8 cellular contexts compared by ENCODE assay signal in the genomic region with DNA sequence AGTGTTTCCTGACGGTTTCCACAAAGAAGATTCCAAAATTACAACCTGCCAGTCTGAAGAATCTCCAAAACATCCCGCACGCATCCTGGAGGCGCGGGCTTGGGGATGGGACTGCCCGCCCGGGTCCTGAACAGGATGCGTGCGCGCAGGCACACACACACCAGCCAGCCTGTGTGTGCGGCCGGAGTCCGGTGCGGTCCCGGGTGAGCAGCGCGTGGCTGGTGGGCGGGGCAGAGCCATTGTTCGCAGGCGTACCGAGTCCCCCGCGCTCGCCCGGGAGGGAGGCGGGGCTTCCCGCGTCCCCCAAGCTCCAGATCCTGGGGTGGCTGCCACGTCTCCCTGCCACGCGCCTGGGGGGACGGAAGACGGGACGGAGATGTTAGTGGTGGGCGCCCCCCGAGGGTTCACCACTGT. TPM values are rescaled to one million over a fixed set of nuclear protein-coding genes. Genes with fewer than 3 reads are reported as not detected.
DNase-seq lines count a peak whose midpoint lies in the region; ATAC-seq and TF ChIP-seq lines count a peak whose summit lies in the region.

No MANE protein-coding gene starts in this region.

- no peak for TF ChIP-seq CTCF in AG10803 (conservative IDR thresholded peaks at IDR 0.05; ENCODE audit: low read length)

- H3K9me3 ChIP-seq in esophagus (ENCODE audit: control insufficient read depth in 2 of 2, insufficient read depth in 1 of 2, low read depth in 1 of 2, low read length in 1 of 2), result no peaks in the 10 kb centered on the region
- H3K9me3 ChIP-seq in muscle layer of colon (ENCODE audit: low read length), result no peaks in the 10 kb centered on the region

- H3K36me3 ChIP-seq in esophagus (ENCODE audit: control insufficient read depth in 2 of 2, insufficient read depth in 2 of 2, low read length in 1 of 2) (peaks cover 0 to 9% of the 10 kb centered on the region in 2 donors), muscle layer of colon (ENCODE audit: insufficient read depth, low read length) (no peaks in the 10 kb centered on the region)

- H3K27me3 ChIP-seq in esophagus (ENCODE audit: control insufficient read depth in 1 of 2, insufficient read depth in 2 of 2, low read length in 2 of 2) (no peaks in the 10 kb centered on the region), muscle layer of colon (ENCODE audit: control insufficient read depth in 1 of 2, insufficient read depth in 2 of 2, low read length in 2 of 2) (peaks cover 19 to 28% of the 10 kb centered on the region in 2 donors)

- ATAC-seq in GM18870 (IDR thresholded peaks at IDR 0.05; ENCODE audit: unreplicated experiment) (peak; percentile 11), HG03135 (IDR thresholded peaks at IDR 0.05; ENCODE audit: unreplicated experiment) (peak; percentile 45)

- H3K4me3 ChIP-seq in AG10803 (ENCODE audit: low read length), result peak overlapping the region; percentile 77
- H3K4me3 ChIP-seq in esophagus (ENCODE audit: low read depth in 1 of 2, low read length in 2 of 2), result peak overlapping the region; percentile 64 to 83
- peak overlapping the region; percentile 47 to 60 for H3K4me3 ChIP-seq in muscle layer of colon (ENCODE audit: low read depth in 1 of 2, low read length in 2 of 2)

- DNase-seq in AG10803 (ENCODE audit: low read depth), result peak; percentile 71
- DNase-seq in NCI-H69 (lab: John Stamatoyannopoulos, UW), result peak; percentile 72
- DNase-seq in activated T-cell treated with anti-CD3 and anti-CD28 coated beads for 24 hours (ENCODE audit: low read depth), result peak; percentile 48
- DNase-seq in stimulated activated CD8-positive, alpha-beta memory T cell treated with anti-CD3 and anti-CD28 coated beads, Interleukin-7, amount 100 ng/mL, for 4 hours (ENCODE audit: low read depth in 2 of 2), result peak; percentile 38 to 69

- no peak overlapping the region for H3K9ac ChIP-seq in muscle layer of colon (ENCODE audit: low read length)

- H3K4me1 ChIP-seq in esophagus (ENCODE audit: control insufficient read depth in 2 of 2, insufficient read depth in 2 of 2, low read length in 1 of 2) (peaks cover 2 to 13% of the 10 kb centered on the region in 2 donors), muscle layer of colon (ENCODE audit: insufficient read depth, low read length) (peaks cover 5% of the 10 kb centered on the region)

- WGBS in esophagus, 2 donors, result 1 to 2% methylated on average over 36 of the region's 36 CpGs

- H3K27ac ChIP-seq in esophagus (ENCODE audit: low read depth in 2 of 2, low read length in 1 of 2) (peak overlapping the region; percentile 31 to 33), muscle layer of colon (ENCODE audit: low read depth, low read length) (no peak overlapping the region)

RNA-seq across cellular contexts. Expression of a gene that starts 0.7 kb away (rescaled TPM):
- 10 to 100 TPM; 57.6 to 73.1 TPM for polyA plus RNA-seq in esophagus

RNA-seq across cellular contexts. Expression of a gene that starts 16.3 kb away (rescaled TPM):
- not detected for polyA plus RNA-seq in esophagus

RNA-seq across cellular contexts. Expression of a gene that starts 59.9 kb away (rescaled TPM):
- 10 to 100 TPM; 51.2 to 58.2 TPM for polyA plus RNA-seq in esophagus
